In genomic region chr1:26391450-26391849, GRCh38 we compare ENCODE assay signal across 8 cellular contexts. TPM values are rescaled to one million over a fixed set of nuclear protein-coding genes. Genes with fewer than 3 reads are reported as not detected.
A peak's percentile ranks its signal among the peaks of the same experiment; 100 is the strongest.
DNase-seq lines count a peak whose midpoint lies in the region; ATAC-seq and TF ChIP-seq lines count a peak whose summit lies in the region.

No MANE protein-coding gene starts in this region.

- ATAC-seq in GM23338: peak; percentile 88
- ATAC-seq in GM19035 (IDR thresholded peaks at IDR 0.05; ENCODE audit: unreplicated experiment): no peak
- no peak for ATAC-seq in HG03521 (IDR thresholded peaks at IDR 0.05; ENCODE audit: unreplicated experiment)
- ATAC-seq in HG02678 (IDR thresholded peaks at IDR 0.05; ENCODE audit: unreplicated experiment): no peak

- peaks cover 30% of the 10 kb centered on the region for H3K4me1 Mint-ChIP-seq in GM23338

- H3K27me3 Mint-ChIP-seq in GM23338 (ENCODE audit: insufficient read depth, low read depth, poor library complexity): peaks cover 11% of the 10 kb centered on the region

- DNase-seq in CD1c-positive myeloid dendritic cell (ENCODE audit: extremely low spot score): peak; percentile 65
- peak; percentile 79 for DNase-seq in GM23338 (ENCODE audit: low spot score)
- peak; percentile 32 for DNase-seq in SKM-1 (lab: John Stamatoyannopoulos, UW; ENCODE audit: unreplicated experiment)
- peak; percentile 63 for DNase-seq in dermis blood vessel endothelial cell

- H3K9me2 ChIP-seq in GM23338 (ENCODE audit: insufficient read depth): no peaks in the 10 kb centered on the region
- H3K9me2 ChIP-seq in neural cell (ENCODE audit: insufficient read depth, low read length): no peaks in the 10 kb centered on the region

- peaks cover 15% of the 10 kb centered on the region for H3K4me1 ChIP-seq in GM23338 (ENCODE audit: insufficient read depth)

- TF ChIP-seq CTCF in GM23338 (conservative IDR thresholded peaks at IDR 0.05; ENCODE audit: low read depth in 2 of 2): peak; percentile 85 to 97
- TF ChIP-seq CTCF in neural cell (IDR thresholded peaks at IDR 0.05; ENCODE audit: poor library complexity, severe bottlenecking): peak; percentile 34

- no peak for TF ChIP-seq EP300 in neural cell (conservative IDR thresholded peaks at IDR 0.05; ENCODE audit: poor library complexity, severe bottlenecking)

- H3K4me2 ChIP-seq in GM23338: peak overlapping the region; percentile 71
- H3K4me2 ChIP-seq in neural cell (ENCODE audit: low read length): no peak overlapping the region

- no peaks in the 10 kb centered on the region for H3F3A ChIP-seq in GM23338 (replicated peaks; ENCODE audit: low read depth)
- H3F3A ChIP-seq in neural cell (ENCODE audit: insufficient read depth, low read length, poor library complexity, severe bottlenecking): no peaks in the 10 kb centered on the region

- H3K27ac ChIP-seq in GM23338 (ENCODE audit: low read depth): no peak overlapping the region
- no peak overlapping the region for H3K27ac ChIP-seq in neural cell (ENCODE audit: low read length)

- no peak overlapping the region for H3K4me3 Mint-ChIP-seq in GM23338

- no peaks in the 10 kb centered on the region for H4K20me1 ChIP-seq in GM23338 (replicated peaks; ENCODE audit: insufficient read depth)
- no peaks in the 10 kb centered on the region for H4K20me1 ChIP-seq in neural cell (ENCODE audit: insufficient read depth)

- H3K27me3 ChIP-seq in GM23338 (ENCODE audit: insufficient read depth): no peaks in the 10 kb centered on the region
- no peaks in the 10 kb centered on the region for H3K27me3 ChIP-seq in neural cell (ENCODE audit: insufficient read depth, low read depth, low read length)

- H3K79me2 ChIP-seq in GM23338 (replicated peaks; ENCODE audit: insufficient read depth) (no peaks in the 10 kb centered on the region), neural cell (replicated peaks; ENCODE audit: insufficient read depth, low read length) (no peaks in the 10 kb centered on the region)

- H3K9ac ChIP-seq in neural cell (ENCODE audit: low read length): peak overlapping the region; percentile 4

- no peaks in the 10 kb centered on the region for H3K9me3 ChIP-seq in neural cell (ENCODE audit: low read length)

- H2AFZ ChIP-seq in GM23338 (peak overlapping the region; percentile 70; the same call in 1 of the 2 replicates), neural cell (ENCODE audit: low read depth, low read length) (no peak overlapping the region)

- no peaks in the 10 kb centered on the region for H3K36me3 ChIP-seq in GM23338 (ENCODE audit: insufficient read depth)
- no peaks in the 10 kb centered on the region for H3K36me3 ChIP-seq in neural cell (ENCODE audit: insufficient read depth, low read length)

- H3K27ac Mint-ChIP-seq in GM23338: no peak overlapping the region

- no peaks in the 10 kb centered on the region for H3K9me3 Mint-ChIP-seq in GM23338

- TF ChIP-seq RAD21 in neural cell (conservative IDR thresholded peaks at IDR 0.05): peak; percentile 28

- H3K4me3 ChIP-seq in GM23338 (no peak overlapping the region), neural cell (ENCODE audit: low read length) (no peak overlapping the region)

- H3K36me3 Mint-ChIP-seq in GM23338 (ENCODE audit: low read depth): no peaks in the 10 kb centered on the region

TF ChIP-seq in GM23338, 12 proteins besides CTCF, POLR2A, EP300 and RAD21 (continues in another document):
- TF ChIP-seq EZH2 (IDR thresholded peaks at IDR 0.05; ENCODE audit: low read depth, unreplicated experiment) (no peak), CREB1 (CRISPR knock-in tag; IDR thresholded peaks at IDR 0.05; ENCODE audit: low read depth) (no peak), NANOG (IDR thresholded peaks at IDR 0.05; ENCODE audit: borderline replicate concordance) (no peak), ZNF331 (CRISPR knock-in tag; IDR thresholded peaks at IDR 0.05; ENCODE audit: low read depth) (no peak), STAT1 (IDR thresholded peaks at IDR 0.05; ENCODE audit: unreplicated experiment) (no peak)

TF ChIP-seq in neural cell, 6 proteins besides CTCF, POLR2A, EP300 and RAD21:
- TF ChIP-seq REST (IDR thresholded peaks at IDR 0.05; ENCODE audit: borderline replicate concordance): no peak
- no peak for TF ChIP-seq TAF1 (IDR thresholded peaks at IDR 0.05; ENCODE audit: low read depth)
- TF ChIP-seq MXI1 (conservative IDR thresholded peaks at IDR 0.05; ENCODE audit: poor library complexity, severe bottlenecking): no peak
- TF ChIP-seq SMC3 (conservative IDR thresholded peaks at IDR 0.05; ENCODE audit: poor library complexity): no peak
TF ChIP-seq in neural cell: peak in this region for 0.

RNA-seq across cellular contexts. Expression of gene ZNF683, which starts 18.9 kb away (rescaled TPM):
- total RNA-seq in GM23338 (2014; rRNA removed; shearing (Covaris generic)): not detected in 2 replicates
- polyA plus RNA-seq in GM23338 (2016; fragmentation: Nextera tagmentation; extraction: Ambion mirVana) (not detected in 2 replicates), neural cell (not detected in 2 replicates)
- total RNA-seq in dermis blood vessel endothelial cell: not detected in 2 replicates
- polyA minus RNA-seq in neural cell: not detected in 2 replicates

RNA-seq across cellular contexts. Expression of gene LIN28A, which starts 19.2 kb away (rescaled TPM):
- 1,538 and 1,571 TPM in 2 replicates for total RNA-seq in GM23338 (2014; rRNA removed; shearing (Covaris generic))
- polyA plus RNA-seq in GM23338 (2016; fragmentation: Nextera tagmentation; extraction: Ambion mirVana) (604 and 648 TPM in 2 replicates), neural cell (0.94 and 1.0 TPM in 2 replicates)
- total RNA-seq in dermis blood vessel endothelial cell: not detected in 2 replicates
- polyA minus RNA-seq in neural cell: 1.5 and 2.1 TPM in 2 replicates

RNA-seq across cellular contexts. Expression of gene CRYBG2, which starts 37.5 kb away (rescaled TPM):
- total RNA-seq in GM23338 (2014; rRNA removed; shearing (Covaris generic)): 10.0 and 18.4 TPM in 2 replicates
- 17.6 and 19.4 TPM in 2 replicates for polyA plus RNA-seq in GM23338 (2016; fragmentation: Nextera tagmentation; extraction: Ambion mirVana)
- 0.70 TPM in 1 of 2 replicates, not detected in the other for total RNA-seq in dermis blood vessel endothelial cell
- 0.18 and 2.5 TPM in 2 replicates for polyA plus RNA-seq in neural cell
- 0.93 TPM in 1 of 2 replicates, not detected in the other for polyA minus RNA-seq in neural cell

RNA-seq across cellular contexts. Expression of gene DHDDS, which starts 40.7 kb away (rescaled TPM):
- 47.2 and 49.5 TPM in 2 replicates for total RNA-seq in GM23338 (2014; rRNA removed; shearing (Covaris generic))
- polyA plus RNA-seq in GM23338 (2016; fragmentation: Nextera tagmentation; extraction: Ambion mirVana) (26.9 and 32.6 TPM in 2 replicates), neural cell (26.2 and 28.9 TPM in 2 replicates)
- total RNA-seq in dermis blood vessel endothelial cell: 44.9 and 64.5 TPM in 2 replicates
- 53.6 and 55.0 TPM in 2 replicates for polyA minus RNA-seq in neural cell

Comparison
In these comparisons a context has a peak if more than half of its experiments do, and no peak if none do; other contexts are left out.
1. RNA of gene LIN28A, which starts 19.2 kb away (total RNA-seq): 1,538 to 1,571 TPM in GM23338; not detected in dermis blood vessel endothelial cell; every median in the first group is over 1,000 times any median in the second.
2. Peak in every context shown above with its lines, with median percentiles within 50 percentile points of each other: DNase-seq.